In genomic region chr11:58762284-58763119, GRCh38 we compare ENCODE assay signal across 1 cellular context.
TF ChIP-seq lines count a peak whose summit lies in the region.

No MANE protein-coding gene starts in this region.

TF ChIP-seq in HepG2, 621 proteins besides CTCF, POLR2A, EP300 and RAD21 (continued from another document and continues in another):
- TF ChIP-seq, protein P1, sequence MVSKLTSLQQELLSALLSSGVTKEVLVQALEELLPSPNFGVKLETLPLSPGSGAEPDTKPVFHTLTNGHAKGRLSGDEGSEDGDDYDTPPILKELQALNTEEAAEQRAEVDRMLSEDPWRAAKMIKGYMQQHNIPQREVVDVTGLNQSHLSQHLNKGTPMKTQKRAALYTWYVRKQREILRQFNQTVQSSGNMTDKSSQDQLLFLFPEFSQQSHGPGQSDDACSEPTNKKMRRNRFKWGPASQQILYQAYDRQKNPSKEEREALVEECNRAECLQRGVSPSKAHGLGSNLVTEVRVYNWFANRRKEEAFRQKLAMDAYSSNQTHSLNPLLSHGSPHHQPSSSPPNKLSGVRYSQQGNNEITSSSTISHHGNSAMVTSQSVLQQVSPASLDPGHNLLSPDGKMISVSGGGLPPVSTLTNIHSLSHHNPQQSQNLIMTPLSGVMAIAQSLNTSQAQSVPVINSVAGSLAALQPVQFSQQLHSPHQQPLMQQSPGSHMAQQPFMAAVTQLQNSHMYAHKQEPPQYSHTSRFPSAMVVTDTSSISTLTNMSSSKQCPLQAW (CRISPR knock-in tag; IDR thresholded peaks at IDR 0.05), result peak; percentile 98
- no peak for TF ChIP-seq ZNF605 (CRISPR knock-in tag; IDR thresholded peaks at IDR 0.05)
- peak; percentile 49 for TF ChIP-seq FOSL2 (CRISPR knock-in tag; IDR thresholded peaks at IDR 0.05)
- TF ChIP-seq SAP130 (CRISPR knock-in tag; IDR thresholded peaks at IDR 0.05; ENCODE audit: low read depth), result peak; percentile 49; the same call in 1 of the 2 replicates
- peak; percentile 91 for TF ChIP-seq NR2F6 (IDR thresholded peaks at IDR 0.05)
- peak; percentile 95 for TF ChIP-seq NR2F6 (CRISPR knock-in tag; IDR thresholded peaks at IDR 0.05)
- no peak for TF ChIP-seq MEIS1 (CRISPR knock-in tag; IDR thresholded peaks at IDR 0.05; ENCODE audit: borderline replicate concordance)
- peak; percentile 64; the same call in 1 of the 2 replicates for TF ChIP-seq THAP11 (CRISPR knock-in tag; IDR thresholded peaks at IDR 0.05)
- peak; percentile 57; the same call in 1 of the 2 replicates for TF ChIP-seq SALL1 (CRISPR knock-in tag; IDR thresholded peaks at IDR 0.05)
- TF ChIP-seq MED1 (CRISPR knock-in tag; IDR thresholded peaks at IDR 0.05), result peak; percentile 77
- TF ChIP-seq, protein P2, sequence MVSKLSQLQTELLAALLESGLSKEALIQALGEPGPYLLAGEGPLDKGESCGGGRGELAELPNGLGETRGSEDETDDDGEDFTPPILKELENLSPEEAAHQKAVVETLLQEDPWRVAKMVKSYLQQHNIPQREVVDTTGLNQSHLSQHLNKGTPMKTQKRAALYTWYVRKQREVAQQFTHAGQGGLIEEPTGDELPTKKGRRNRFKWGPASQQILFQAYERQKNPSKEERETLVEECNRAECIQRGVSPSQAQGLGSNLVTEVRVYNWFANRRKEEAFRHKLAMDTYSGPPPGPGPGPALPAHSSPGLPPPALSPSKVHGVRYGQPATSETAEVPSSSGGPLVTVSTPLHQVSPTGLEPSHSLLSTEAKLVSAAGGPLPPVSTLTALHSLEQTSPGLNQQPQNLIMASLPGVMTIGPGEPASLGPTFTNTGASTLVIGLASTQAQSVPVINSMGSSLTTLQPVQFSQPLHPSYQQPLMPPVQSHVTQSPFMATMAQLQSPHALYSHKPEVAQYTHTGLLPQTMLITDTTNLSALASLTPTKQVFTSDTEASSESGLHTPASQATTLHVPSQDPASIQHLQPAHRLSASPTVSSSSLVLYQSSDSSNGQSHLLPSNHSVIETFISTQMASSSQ (IDR thresholded peaks at IDR 0.05; ENCODE audit: low read depth), result peak; percentile 98
- TF ChIP-seq, protein P2 (CRISPR knock-in tag; IDR thresholded peaks at IDR 0.05; ENCODE audit: borderline replicate concordance), result peak; percentile 98
- TF ChIP-seq MIXL1 (CRISPR knock-in tag; IDR thresholded peaks at IDR 0.05), result peak; percentile 90
- no peak for TF ChIP-seq ZNF337 (CRISPR knock-in tag; IDR thresholded peaks at IDR 0.05; ENCODE audit: borderline replicate concordance, low read depth)
- TF ChIP-seq RCOR2 (CRISPR knock-in tag; IDR thresholded peaks at IDR 0.05), result peak; percentile 84
- peak; percentile 93 for TF ChIP-seq SOX13 (IDR thresholded peaks at IDR 0.05)
- peak in 1 of 2 experiments; percentile 99; a peak in 2 of 4 replicates for TF ChIP-seq SOX13 (CRISPR knock-in tag; conservative IDR thresholded peaks at IDR 0.05 in 1 of 2, IDR thresholded peaks at IDR 0.05 in 1 of 2)
- no peak for TF ChIP-seq ZFP36L1 (CRISPR knock-in tag; IDR thresholded peaks at IDR 0.05)
- TF ChIP-seq RARA (CRISPR knock-in tag; IDR thresholded peaks at IDR 0.05), result peak; percentile 97
- TF ChIP-seq HNRNPUL1 (IDR thresholded peaks at IDR 0.05; ENCODE audit: low read depth, low read length), result peak; percentile 95
- TF ChIP-seq ZBTB3 (CRISPR knock-in tag; IDR thresholded peaks at IDR 0.05; ENCODE audit: borderline replicate concordance, low read depth), result 0 out of 2 replicates have a peak, but pooled peaks have one; percentile 23
- no peak for TF ChIP-seq ZNF138 (CRISPR knock-in tag; IDR thresholded peaks at IDR 0.05; ENCODE audit: low read depth)
- no peak for TF ChIP-seq TFE3 (CRISPR knock-in tag; IDR thresholded peaks at IDR 0.05)
- no peak for TF ChIP-seq ZNF276 (CRISPR knock-in tag; IDR thresholded peaks at IDR 0.05; ENCODE audit: low read depth)
- 0 out of 2 replicates have a peak, but pooled peaks have one; percentile 47 for TF ChIP-seq ZNF136 (CRISPR knock-in tag; IDR thresholded peaks at IDR 0.05; ENCODE audit: low read depth)
- 0 out of 2 replicates have a peak, but pooled peaks have one; percentile 29 for TF ChIP-seq ZNF792 (CRISPR knock-in tag; IDR thresholded peaks at IDR 0.05)
- TF ChIP-seq PATZ1 (CRISPR knock-in tag; IDR thresholded peaks at IDR 0.05), result peak; percentile 7; the same call in 1 of the 2 replicates
- TF ChIP-seq, protein P3, sequence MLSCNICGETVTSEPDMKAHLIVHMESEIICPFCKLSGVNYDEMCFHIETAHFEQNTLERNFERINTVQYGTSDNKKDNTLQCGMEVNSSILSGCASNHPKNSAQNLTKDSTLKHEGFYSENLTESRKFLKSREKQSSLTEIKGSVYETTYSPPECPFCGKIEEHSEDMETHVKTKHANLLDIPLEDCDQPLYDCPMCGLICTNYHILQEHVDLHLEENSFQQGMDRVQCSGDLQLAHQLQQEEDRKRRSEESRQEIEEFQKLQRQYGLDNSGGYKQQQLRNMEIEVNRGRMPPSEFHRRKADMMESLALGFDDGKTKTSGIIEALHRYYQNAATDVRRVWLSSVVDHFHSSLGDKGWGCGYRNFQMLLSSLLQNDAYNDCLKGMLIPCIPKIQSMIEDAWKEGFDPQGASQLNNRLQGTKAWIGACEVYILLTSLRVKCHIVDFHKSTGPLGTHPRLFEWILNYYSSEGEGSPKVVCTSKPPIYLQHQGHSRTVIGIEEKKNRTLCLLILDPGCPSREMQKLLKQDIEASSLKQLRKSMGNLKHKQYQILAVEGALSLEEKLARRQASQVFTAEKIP (CRISPR knock-in tag; IDR thresholded peaks at IDR 0.05; ENCODE audit: borderline replicate concordance), result no peak
- TF ChIP-seq CEBPG (CRISPR knock-in tag; IDR thresholded peaks at IDR 0.05), result peak; percentile 74
- peak; percentile 93 for TF ChIP-seq GATAD2A (CRISPR knock-in tag; IDR thresholded peaks at IDR 0.05)
- TF ChIP-seq NCOA2 (CRISPR knock-in tag; IDR thresholded peaks at IDR 0.05), result peak; percentile 91
- TF ChIP-seq, protein P4, sequence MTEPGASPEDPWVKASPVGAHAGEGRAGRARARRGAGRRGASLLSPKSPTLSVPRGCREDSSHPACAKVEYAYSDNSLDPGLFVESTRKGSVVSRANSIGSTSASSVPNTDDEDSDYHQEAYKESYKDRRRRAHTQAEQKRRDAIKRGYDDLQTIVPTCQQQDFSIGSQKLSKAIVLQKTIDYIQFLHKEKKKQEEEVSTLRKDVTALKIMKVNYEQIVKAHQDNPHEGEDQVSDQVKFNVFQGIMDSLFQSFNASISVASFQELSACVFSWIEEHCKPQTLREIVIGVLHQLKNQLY (CRISPR knock-in tag; IDR thresholded peaks at IDR 0.05), result peak; percentile 31; the same call in 1 of the 2 replicates
- TF ChIP-seq MTA1 (CRISPR knock-in tag; IDR thresholded peaks at IDR 0.05; ENCODE audit: borderline replicate concordance), result no peak
- TF ChIP-seq MEF2D (CRISPR knock-in tag; IDR thresholded peaks at IDR 0.05), result peak; percentile 61; the same call in 1 of the 2 replicates
- TF ChIP-seq, protein P5, sequence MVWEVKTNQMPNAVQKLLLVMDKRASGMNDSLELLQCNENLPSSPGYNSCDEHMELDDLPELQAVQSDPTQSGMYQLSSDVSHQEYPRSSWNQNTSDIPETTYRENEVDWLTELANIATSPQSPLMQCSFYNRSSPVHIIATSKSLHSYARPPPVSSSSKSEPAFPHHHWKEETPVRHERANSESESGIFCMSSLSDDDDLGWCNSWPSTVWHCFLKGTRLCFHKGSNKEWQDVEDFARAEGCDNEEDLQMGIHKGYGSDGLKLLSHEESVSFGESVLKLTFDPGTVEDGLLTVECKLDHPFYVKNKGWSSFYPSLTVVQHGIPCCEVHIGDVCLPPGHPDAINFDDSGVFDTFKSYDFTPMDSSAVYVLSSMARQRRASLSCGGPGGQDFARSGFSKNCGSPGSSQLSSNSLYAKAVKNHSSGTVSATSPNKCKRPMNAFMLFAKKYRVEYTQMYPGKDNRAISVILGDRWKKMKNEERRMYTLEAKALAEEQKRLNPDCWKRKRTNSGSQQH (CRISPR knock-in tag; IDR thresholded peaks at IDR 0.05; ENCODE audit: low read depth), result no peak
- TF ChIP-seq, protein P6, sequence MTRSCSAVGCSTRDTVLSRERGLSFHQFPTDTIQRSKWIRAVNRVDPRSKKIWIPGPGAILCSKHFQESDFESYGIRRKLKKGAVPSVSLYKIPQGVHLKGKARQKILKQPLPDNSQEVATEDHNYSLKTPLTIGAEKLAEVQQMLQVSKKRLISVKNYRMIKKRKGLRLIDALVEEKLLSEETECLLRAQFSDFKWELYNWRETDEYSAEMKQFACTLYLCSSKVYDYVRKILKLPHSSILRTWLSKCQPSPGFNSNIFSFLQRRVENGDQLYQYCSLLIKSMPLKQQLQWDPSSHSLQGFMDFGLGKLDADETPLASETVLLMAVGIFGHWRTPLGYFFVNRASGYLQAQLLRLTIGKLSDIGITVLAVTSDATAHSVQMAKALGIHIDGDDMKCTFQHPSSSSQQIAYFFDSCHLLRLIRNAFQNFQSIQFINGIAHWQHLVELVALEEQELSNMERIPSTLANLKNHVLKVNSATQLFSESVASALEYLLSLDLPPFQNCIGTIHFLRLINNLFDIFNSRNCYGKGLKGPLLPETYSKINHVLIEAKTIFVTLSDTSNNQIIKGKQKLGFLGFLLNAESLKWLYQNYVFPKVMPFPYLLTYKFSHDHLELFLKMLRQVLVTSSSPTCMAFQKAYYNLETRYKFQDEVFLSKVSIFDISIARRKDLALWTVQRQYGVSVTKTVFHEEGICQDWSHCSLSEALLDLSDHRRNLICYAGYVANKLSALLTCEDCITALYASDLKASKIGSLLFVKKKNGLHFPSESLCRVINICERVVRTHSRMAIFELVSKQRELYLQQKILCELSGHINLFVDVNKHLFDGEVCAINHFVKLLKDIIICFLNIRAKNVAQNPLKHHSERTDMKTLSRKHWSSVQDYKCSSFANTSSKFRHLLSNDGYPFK (CRISPR knock-in tag; IDR thresholded peaks at IDR 0.05; ENCODE audit: borderline replicate concordance), result no peak
- TF ChIP-seq NCOR1 (IDR thresholded peaks at IDR 0.05; ENCODE audit: borderline replicate concordance, low read length), result peak; percentile 95
- TF ChIP-seq, protein P7, sequence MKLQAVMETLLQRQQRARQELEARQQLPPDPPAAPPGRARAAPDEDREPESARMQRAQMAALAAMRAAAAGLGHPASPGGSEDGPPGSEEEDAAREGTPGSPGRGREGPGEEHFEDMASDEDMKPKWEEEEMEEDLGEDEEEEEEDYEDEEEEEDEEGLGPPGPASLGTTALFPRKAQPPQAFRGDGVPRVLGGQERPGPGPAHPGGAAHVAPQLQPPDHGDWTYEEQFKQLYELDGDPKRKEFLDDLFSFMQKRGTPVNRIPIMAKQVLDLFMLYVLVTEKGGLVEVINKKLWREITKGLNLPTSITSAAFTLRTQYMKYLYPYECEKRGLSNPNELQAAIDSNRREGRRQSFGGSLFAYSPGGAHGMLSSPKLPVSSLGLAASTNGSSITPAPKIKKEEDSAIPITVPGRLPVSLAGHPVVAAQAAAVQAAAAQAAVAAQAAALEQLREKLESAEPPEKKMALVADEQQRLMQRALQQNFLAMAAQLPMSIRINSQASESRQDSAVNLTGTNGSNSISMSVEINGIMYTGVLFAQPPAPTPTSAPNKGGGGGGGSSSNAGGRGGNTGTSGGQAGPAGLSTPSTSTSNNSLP (IDR thresholded peaks at IDR 0.05; ENCODE audit: low read depth, low read length), result peak; percentile 90
- TF ChIP-seq TRIM24 (CRISPR knock-in tag; IDR thresholded peaks at IDR 0.05), result 0 out of 2 replicates have a peak, but pooled peaks have one; percentile 39
- TF ChIP-seq ARNT2 (CRISPR knock-in tag; IDR thresholded peaks at IDR 0.05; ENCODE audit: low read depth), result peak; percentile 54; the same call in 1 of the 2 replicates
- peak; percentile 72; the same call in 1 of the 2 replicates for TF ChIP-seq IRF2 (CRISPR knock-in tag; IDR thresholded peaks at IDR 0.05)
- no peak for TF ChIP-seq SALL2 (CRISPR knock-in tag; IDR thresholded peaks at IDR 0.05)
